ENCODE assay signal across 8 cellular contexts in genomic region chr21:32413697-32414578, GRCh38. TPM values are rescaled to one million over a fixed set of nuclear protein-coding genes. Genes with fewer than 3 reads are reported as not detected.
DNase-seq lines count a peak whose midpoint lies in the region; ATAC-seq and TF ChIP-seq lines count a peak whose summit lies in the region.

No MANE protein-coding gene starts in this region.

- peak overlapping the region; percentile 97 for H3K4me3 Mint-ChIP-seq in MCF 10A (ENCODE audit: unreplicated experiment)

- H3K27me3 Mint-ChIP-seq in MCF 10A (ENCODE audit: insufficient read depth, unreplicated experiment), result no peaks in the 10 kb centered on the region

- H3K4me3 ChIP-seq in heart left ventricle (peak overlapping the region; percentile 36 to 95 (median 76)), lung (peak overlapping the region; percentile 88), vagina (peak overlapping the region; percentile 67 to 83)

- CTCF ChIA-PET in MCF 10A (lab: Yijun Ruan, JAX), result interaction anchor here (0.6 to 3.5 kb wide), 17 partner anchors 9 to 1505 kb away, joined by 3 to 22 read pairs (median 4); partner anchors contain the start of gene URB1

- intact Hi-C loops in heart left ventricle (cut with DNase I), result loop anchor here (2.0 to 10.0 kb wide), 11 partner anchors 38 to 198 kb away; partner anchors contain the start of gene CFAP298 (in 1 of the 10)
- intact Hi-C loops in cardiac septum (cut with DNase I), result loop anchor here (2.0 to 5.0 kb wide), 3 partner anchors 38 to 155 kb away; no protein-coding TSS in a partner anchor
- intact Hi-C loops in MCF 10A (cut with micrococcal nuclease), result loop anchor here (1.0 kb wide), 2 partner anchors 155 to 187 kb away; no protein-coding TSS in a partner anchor
- intact Hi-C loops in vagina (cut with DNase I), result loop anchor here (5.0 kb wide), 2 partner anchors 108 to 153 kb away; no protein-coding TSS in a partner anchor

- H3K9me3 ChIP-seq in heart left ventricle (no peaks in the 10 kb centered on the region), lung (ENCODE audit: control insufficient read depth in 2 of 2, insufficient read depth in 1 of 2, low read length in 1 of 2) (no peaks in the 10 kb centered on the region), vagina (no peaks in the 10 kb centered on the region)

- POLR2A ChIA-PET in MCF 10A (lab: Yijun Ruan, JAX), result interaction anchor here (0.7 to 7.1 kb wide), 16 partner anchors 8 to 314 kb away, joined by 3 to 97 read pairs (median 6); partner anchors contain the start of genes CFAP298, SYNJ1 and URB1

- H3K36me3 ChIP-seq in heart left ventricle, result peaks cover 0 to 13% (median 6%) of the 10 kb centered on the region in 9 donors
- H3K36me3 ChIP-seq in lung (ENCODE audit: control insufficient read depth in 2 of 2, insufficient read depth in 2 of 2, low read length in 2 of 2), result peaks cover 0 to 5% of the 10 kb centered on the region in 2 donors
- no peaks in the 10 kb centered on the region for H3K36me3 ChIP-seq in vagina

- no peak for DNase-seq in heart left ventricle
- no peak for DNase-seq in cardiac septum (ENCODE audit: low spot score)
- peak; percentile 47 for DNase-seq in MCF 10A (ENCODE audit: unreplicated experiment)
- DNase-seq in lung (ENCODE audit: low spot score), result peak; percentile 86
- DNase-seq in vagina (ENCODE audit: extremely low spot score in 2 of 2), result no peak
- no peak for DNase-seq in NAMALWA (ENCODE audit: low spot score)

- H3K4me1 ChIP-seq in heart left ventricle (peaks cover 12 to 76% (median 51%) of the 10 kb centered on the region in 12 donors), lung (ENCODE audit: control insufficient read depth in 2 of 2, insufficient read depth in 2 of 2, low read length in 2 of 2) (peaks cover 7 to 11% of the 10 kb centered on the region in 2 donors), vagina (peaks cover 65% of the 10 kb centered on the region)

- TF ChIP-seq POLR2A in heart left ventricle (IDR thresholded peaks at IDR 0.05) (no peak), vagina (IDR thresholded peaks at IDR 0.05) (no peak)

- ATAC-seq in heart left ventricle (no peak), lung (ENCODE audit: insufficient read depth, low FRiP score) (peak; percentile 1), GM21723 (IDR thresholded peaks at IDR 0.05; ENCODE audit: unreplicated experiment) (no peak), GM18870 (IDR thresholded peaks at IDR 0.05; ENCODE audit: unreplicated experiment) (no peak)

- H3K9me3 Mint-ChIP-seq in MCF 10A (ENCODE audit: unreplicated experiment), result no peaks in the 10 kb centered on the region

- WGBS in heart left ventricle, 4 donors, result 33 to 58% (median 41%) methylated on average over 7 of the region's 7 CpGs
- WGBS in lung, 2 donors, result 46 to 67% methylated on average over 7 of the region's 7 CpGs

- no TSS peak for BruUV-seq in MCF 10A (replicated peaks; lab: Mats Ljungman, UMichigan)

- H3K27me3 ChIP-seq in heart left ventricle, result no peaks in the 10 kb centered on the region
- H3K27me3 ChIP-seq in lung (ENCODE audit: control insufficient read depth, insufficient read depth), result no peaks in the 10 kb centered on the region
- no peaks in the 10 kb centered on the region for H3K27me3 ChIP-seq in vagina

- peaks cover 46% of the 10 kb centered on the region for H3K4me1 Mint-ChIP-seq in MCF 10A (ENCODE audit: insufficient read depth, unreplicated experiment)

- peak overlapping the region; percentile 81 for H3K27ac Mint-ChIP-seq in MCF 10A (ENCODE audit: low read depth, unreplicated experiment)

- H3K36me3 Mint-ChIP-seq in MCF 10A (ENCODE audit: insufficient read depth, unreplicated experiment), result peaks cover 15% of the 10 kb centered on the region

- TF ChIP-seq CTCF in heart left ventricle (IDR thresholded peaks at IDR 0.05) (no peak), MCF 10A (IDR thresholded peaks at IDR 0.05; ENCODE audit: unreplicated experiment) (no peak), lung (IDR thresholded peaks at IDR 0.05; ENCODE audit: control extremely low read depth, extremely low read depth) (no peak), vagina (IDR thresholded peaks at IDR 0.05) (no peak)

- H3K27ac ChIP-seq in heart left ventricle (peak overlapping the region; percentile 94 to 100 (median 99)), lung (ENCODE audit: low read depth in 1 of 2, low read length in 1 of 2) (peak overlapping the region; percentile 98 to 99), vagina (peak overlapping the region; percentile 99)

RNA-seq across cellular contexts. Expression of gene EVA1C, which starts 1.4 kb away (rescaled TPM):
- total RNA-seq in heart left ventricle (10 to 100 TPM; 10.1 to 44.4 (median 19.7) TPM), cardiac septum (15.4 TPM), MCF 10A (2022) (16.8 and 22.2 TPM in 2 replicates), lung (10 to 100 TPM; 13.9 to 59.0 TPM), vagina (66.5 TPM)
- polyA plus RNA-seq in heart left ventricle (10 to 100 TPM; 17.3 to 22.8 TPM), lung (10 to 100 TPM; 44.5 to 52.7 TPM)

RNA-seq across cellular contexts. Expression of gene URB1, which starts 21.1 kb away (rescaled TPM):
- total RNA-seq in heart left ventricle, result 10 to 100 TPM in 6 of 9 donors, 1 to 10 TPM in 3; 6.7 to 26.0 (median 11.5) TPM
- 10 to 100 TPM in 1 of 2 donors, 1 to 10 TPM in 1; 4.6 to 10.3 TPM for polyA plus RNA-seq in heart left ventricle
- total RNA-seq in cardiac septum, result 10.5 TPM
- total RNA-seq in MCF 10A (2022), result 32.3 and 43.5 TPM in 2 replicates
- 10 to 100 TPM; 16.2 to 17.6 TPM for total RNA-seq in lung
- polyA plus RNA-seq in lung, result 1 to 10 TPM; 3.7 to 6.6 TPM
- total RNA-seq in vagina, result 23.8 TPM

Comparison
In these comparisons a context has a peak if more than half of its experiments do, and no peak if none do; other contexts are left out.
1. DNase-seq: peak in MCF 10A (single experiment) and lung (single experiment); none in heart left ventricle (0 of 5), cardiac septum (single experiment), vagina (0 of 2) and NAMALWA (single experiment).
2. Peak in every context shown above with its lines, with median percentiles within 50 percentile points of each other: H3K27ac ChIP-seq and H3K4me3 ChIP-seq.